ENCODE assay signal across 7 cellular contexts in genomic region chr4:87009095-87009648, GRCh38.
A peak's percentile ranks its signal among the peaks of the same experiment; 100 is the strongest.
DNase-seq lines count a peak whose midpoint lies in the region; FAIRE-seq and TF ChIP-seq lines count a peak whose summit lies in the region.

No MANE protein-coding gene starts in this region.

- no peaks in the 10 kb centered on the region for H4K20me1 ChIP-seq in fibroblast of lung (ENCODE audit: control insufficient read depth, extremely low read depth, insufficient read depth, low read length)

- WGBS in small intestine, 3 donors = 16 to 41% (median 35%) methylated on average over 2 of the region's 2 CpGs
- WGBS in lower leg skin, 2 donors = 35 to 42% methylated on average over 2 of the region's 2 CpGs

- intact Hi-C loops in lower leg skin (cut with DNase I; ENCODE audit: low total_unique reads) = loop anchor here (5.0 kb wide), 1 partner anchor 72 kb away; the partner anchor contains the start of gene AFF1

- H3K4me1 ChIP-seq in Peyer's patch = peaks cover 0 to 58% (median 19%) of the 10 kb centered on the region in 4 donors
- peaks cover 6% of the 10 kb centered on the region for H3K4me1 ChIP-seq in fibroblast of lung (ENCODE audit: control insufficient read depth, extremely low read depth, insufficient read depth, low read length)
- peaks cover 3 to 19% of the 10 kb centered on the region in 2 donors for H3K4me1 ChIP-seq in small intestine (ENCODE audit: control insufficient read depth in 2 of 2, insufficient read depth in 1 of 2, low read depth in 1 of 2, low read length in 1 of 2)

- H3K27me3 ChIP-seq in Peyer's patch = no peaks in the 10 kb centered on the region
- no peaks in the 10 kb centered on the region for H3K27me3 ChIP-seq in fibroblast of lung (ENCODE audit: control insufficient read depth, insufficient read depth, low read length)
- no peaks in the 10 kb centered on the region for H3K27me3 ChIP-seq in small intestine (ENCODE audit: control insufficient read depth in 2 of 2, insufficient read depth in 2 of 2, low read length in 2 of 2)

- peak; percentile 20 for TF ChIP-seq POLR2A in GM19099 (IDR thresholded peaks at IDR 0.05; ENCODE audit: extremely low read depth, insufficient read length, low read depth)
- no peak for TF ChIP-seq POLR2A in Peyer's patch (IDR thresholded peaks at IDR 0.05)
- no peak for TF ChIP-seq POLR2A in lower leg skin (IDR thresholded peaks at IDR 0.05)

- no peak for FAIRE-seq in small intestine (lab: Jason Lieb, UNC)

- TF ChIP-seq CTCF in Peyer's patch (IDR thresholded peaks at IDR 0.05) (no peak), fibroblast of lung (conservative IDR thresholded peaks at IDR 0.05 in 1 of 2, IDR thresholded peaks at IDR 0.05 in 1 of 2; ENCODE audit: low read depth in 1 of 2, low read length in 2 of 2) (no peak), lower leg skin (IDR thresholded peaks at IDR 0.05) (no peak)

- DNase-seq in Peyer's patch (peak in 2 of 3 donors; percentile 51 to 65), fibroblast of lung (ENCODE audit: low read depth in 2 of 2) (no peak), small intestine (peak; percentile 38), activated gamma-delta T cell treated with Interleukin-2 at 50 U/mL for 16 hours (no peak), lower leg skin (ENCODE audit: low spot score in 2 of 2) (no peak), GM03348 (ENCODE audit: low spot score) (no peak)

- peak overlapping the region in 2 of 4 donors; percentile 11 to 32 for H3K27ac ChIP-seq in Peyer's patch
- H3K27ac ChIP-seq in fibroblast of lung (ENCODE audit: insufficient read depth, low read length) = no peak overlapping the region
- no peak overlapping the region for H3K27ac ChIP-seq in small intestine (ENCODE audit: low read depth in 1 of 2, low read length in 1 of 2)

- H3K4me3 ChIP-seq in Peyer's patch = peak overlapping the region in 2 of 4 donors; percentile 14 to 57
- H3K4me3 ChIP-seq in fibroblast of lung (replicated peaks in 1 of 4; ENCODE audit: control extremely low read depth in 1 of 4, insufficient read depth in 1 of 4, low read depth in 3 of 4, low read length in 4 of 4) = peak overlapping the region in 1 of 4 experiments; percentile 70
- H3K4me3 ChIP-seq in small intestine (ENCODE audit: low read depth in 1 of 2, low read length in 2 of 2) = peak overlapping the region in 1 of 2 donors; percentile 8
- no peak overlapping the region for H3K4me3 ChIP-seq in lower leg skin (ENCODE audit: low read depth, poor library complexity, severe bottlenecking)

- peaks cover 52% of the 10 kb centered on the region for H3K79me2 ChIP-seq in fibroblast of lung (ENCODE audit: control insufficient read depth, insufficient read depth, low read length)

- H3K9me3 ChIP-seq in Peyer's patch (no peaks in the 10 kb centered on the region), fibroblast of lung (ENCODE audit: control insufficient read depth, insufficient read depth, low read depth, low read length) (no peaks in the 10 kb centered on the region), small intestine (ENCODE audit: control insufficient read depth, low read depth) (no peaks in the 10 kb centered on the region)

- H3K36me3 ChIP-seq in Peyer's patch = no peaks in the 10 kb centered on the region
- H3K36me3 ChIP-seq in fibroblast of lung (ENCODE audit: control insufficient read depth, insufficient read depth, low read length) = no peaks in the 10 kb centered on the region
- H3K36me3 ChIP-seq in small intestine (ENCODE audit: control insufficient read depth in 2 of 2, insufficient read depth in 2 of 2, low read length in 2 of 2) = no peaks in the 10 kb centered on the region

- H3K4me2 ChIP-seq in fibroblast of lung (ENCODE audit: extremely low read depth, insufficient read depth, low read length) = peak overlapping the region; percentile 17

- H2AFZ ChIP-seq in fibroblast of lung (ENCODE audit: low read length) = no peak overlapping the region

- no peak overlapping the region for H3K9ac ChIP-seq in fibroblast of lung (ENCODE audit: insufficient read depth, low read length)

Comparison
In these comparisons a context has a peak if more than half of its experiments do, and no peak if none do; other contexts are left out.
1. DNase-seq: peak in Peyer's patch (2 of 3) and small intestine (single experiment); none in fibroblast of lung (0 of 2), activated gamma-delta T cell treated with Interleukin-2 at 50 U/mL for 16 hours (single experiment), lower leg skin (0 of 2) and GM03348 (single experiment).